11 cellular contexts compared by ENCODE assay signal in genomic region chr10:12351447-12351846, GRCh38. TPM values are rescaled to one million over a fixed set of nuclear protein-coding genes. Genes with fewer than 3 reads are reported as not detected.
DNase-seq lines count a peak whose midpoint lies in the region; ATAC-seq and TF ChIP-seq lines count a peak whose summit lies in the region.
"Had no signal": no experiment of that assay in that cellular context is flagged by ENCODE, and none has a peak within 500 bp of the region (broad histone marks: within the 10 kb centered on the region; RNA-seq: fewer than 3 reads in every experiment).

No MANE protein-coding gene starts in this region.

- H3K36me3 Mint-ChIP-seq in CD4-positive, alpha-beta T cell (ENCODE audit: low read depth): peaks cover 34% of the 10 kb centered on the region
- peaks cover 9% of the 10 kb centered on the region for H3K36me3 Mint-ChIP-seq in activated naive CD8-positive, alpha-beta T cell treated with anti-CD3 and anti-CD28 coated beads for 36 hours
- no peaks in the 10 kb centered on the region for H3K36me3 Mint-ChIP-seq in nephron (ENCODE audit: low read depth)

- H3K4me1 Mint-ChIP-seq in CD4-positive, alpha-beta T cell (ENCODE audit: low read depth): peaks cover 58% of the 10 kb centered on the region
- H3K4me1 Mint-ChIP-seq in activated naive CD8-positive, alpha-beta T cell treated with anti-CD3 and anti-CD28 coated beads for 36 hours: peaks cover 49% of the 10 kb centered on the region
- H3K4me1 Mint-ChIP-seq in nephron: peaks cover 27% of the 10 kb centered on the region

- CTCF ChIA-PET in CD4-positive, alpha-beta T cell (lab: Charles Lee): interaction anchor here (2.5 kb wide), 1 partner anchor 305 kb away, joined by 8 read pairs; no protein-coding TSS in a partner anchor
- CTCF ChIA-PET in HEK293 (lab: Yijun Ruan, JAX): interaction anchor here (0.5 to 1.3 kb wide), 3 partner anchors 57 to 305 kb away, joined by 3 to 7 read pairs (median 3); no protein-coding TSS in a partner anchor

- H3K27ac ChIP-seq in CD4-positive, alpha-beta T cell (ENCODE audit: low read depth, low read length): no peak overlapping the region
- no peak overlapping the region for H3K27ac ChIP-seq in HEK293 (ENCODE audit: extremely low read depth, low read depth, low read length)
- H3K27ac ChIP-seq: HL-60 had no signal

- intact Hi-C loops in CD4-positive, alpha-beta T cell (cut with DNase I, micrococcal nuclease): loop anchor here (5.0 to 10.0 kb wide), 4 partner anchors 89 to 303 kb away; partner anchors contain the start of genes CDC123 (in 1 of the 2) and NUDT5 (in 1 of the 2)

- ATAC-seq in CD4-positive, alpha-beta T cell (ENCODE audit: poor library complexity): no peak
- ATAC-seq in HG02885 (IDR thresholded peaks at IDR 0.05; ENCODE audit: poor library complexity, unreplicated experiment): no peak
- ATAC-seq in GM18867 (IDR thresholded peaks at IDR 0.05; ENCODE audit: unreplicated experiment): no peak
- no peak for ATAC-seq in GM19328 (IDR thresholded peaks at IDR 0.05; ENCODE audit: unreplicated experiment)

- peak overlapping the region; percentile 97 for H3K4me3 Mint-ChIP-seq in CD4-positive, alpha-beta T cell
- H3K4me3 Mint-ChIP-seq in activated naive CD8-positive, alpha-beta T cell treated with anti-CD3 and anti-CD28 coated beads for 36 hours: peak overlapping the region; percentile 95
- peak overlapping the region; percentile 95 to 96 (median 95) for H3K4me3 Mint-ChIP-seq in nephron

- no peaks in the 10 kb centered on the region for H3K9me3 Mint-ChIP-seq in CD4-positive, alpha-beta T cell
- no peaks in the 10 kb centered on the region for H3K9me3 Mint-ChIP-seq in activated naive CD8-positive, alpha-beta T cell treated with anti-CD3 and anti-CD28 coated beads for 36 hours
- no peaks in the 10 kb centered on the region for H3K9me3 Mint-ChIP-seq in nephron

- peak overlapping the region; percentile 93 for H3K27ac Mint-ChIP-seq in CD4-positive, alpha-beta T cell
- H3K27ac Mint-ChIP-seq in activated naive CD8-positive, alpha-beta T cell treated with anti-CD3 and anti-CD28 coated beads for 36 hours: peak overlapping the region; percentile 20
- H3K27ac Mint-ChIP-seq in nephron: peak overlapping the region in 1 of 3 experiments; percentile 42
- H3K27ac Mint-ChIP-seq: progenitor cell of endocrine pancreas had no signal

- no peaks in the 10 kb centered on the region for H3K27me3 Mint-ChIP-seq in CD4-positive, alpha-beta T cell
- no peaks in the 10 kb centered on the region for H3K27me3 Mint-ChIP-seq in activated naive CD8-positive, alpha-beta T cell treated with anti-CD3 and anti-CD28 coated beads for 36 hours
- peaks cover 65% of the 10 kb centered on the region for H3K27me3 Mint-ChIP-seq in nephron (ENCODE audit: low read depth)

- DNase-seq in CD4-positive, alpha-beta T cell: peak in 2 of 10 experiments; percentile 6 to 14
- DNase-seq in activated naive CD8-positive, alpha-beta T cell treated with anti-CD3 and anti-CD28 coated beads for 36 hours: peak; percentile 26
- DNase-seq in NCI-H187 (lab: John Stamatoyannopoulos, UW): no peak
- DNase-seq: NCI-H510A treated with DMSO at 0.1 percent for 48 hours had no signal

- no peak for TF ChIP-seq CTCF in CD4-positive, alpha-beta T cell (IDR thresholded peaks at IDR 0.05)
- TF ChIP-seq CTCF in HEK293 (tag by site-specific recombination; IDR thresholded peaks at IDR 0.05): no peak
- TF ChIP-seq CTCF in nephron (IDR thresholded peaks at IDR 0.05; ENCODE audit: unreplicated experiment in 3 of 3): no peak

- H3K4me1 ChIP-seq in HEK293 (ENCODE audit: control insufficient read depth, insufficient read depth, low read length): no peaks in the 10 kb centered on the region; the same call in 1 of the 2 replicates

- H3K27me3 ChIP-seq in CD4-positive, alpha-beta T cell (ENCODE audit: control insufficient read depth, insufficient read depth, low read length): no peaks in the 10 kb centered on the region

- POLR2A ChIA-PET in CD4-positive, alpha-beta T cell (lab: Charles Lee): interaction anchor here (1.2 to 4.1 kb wide), 4 partner anchors 8 to 254 kb away, joined by 4 to 32 read pairs (median 26); no protein-coding TSS in a partner anchor
- POLR2A ChIA-PET in HEK293 (lab: Yijun Ruan, JAX): interaction anchor here (0.8 to 1.9 kb wide), 2 partner anchors 18 kb away, joined by 3 to 6 read pairs; no protein-coding TSS in a partner anchor

- H3K36me3 ChIP-seq in HEK293 (ENCODE audit: control insufficient read depth in 2 of 2, insufficient read depth in 1 of 2, low read length in 2 of 2): no peaks in the 10 kb centered on the region

- H3K9me3 ChIP-seq in CD4-positive, alpha-beta T cell (ENCODE audit: control insufficient read depth, low read length): no peaks in the 10 kb centered on the region
- no peaks in the 10 kb centered on the region for H3K9me3 ChIP-seq in HEK293 (ENCODE audit: control insufficient read depth, insufficient read depth, low read depth, low read length)

- no peak overlapping the region for H3K4me3 ChIP-seq in HEK293 (ENCODE audit: low read depth, low read length)

TF ChIP-seq in HEK293, 187 proteins besides CTCF, POLR2A, EP300 and RAD21:
- TF ChIP-seq ZNF600 (tag by site-specific recombination; IDR thresholded peaks at IDR 0.05) (0 out of 2 replicates have a peak, but pooled peaks have one; percentile 32), ZNF341 (tag by site-specific recombination; IDR thresholded peaks at IDR 0.05; ENCODE audit: low read depth) (peak; percentile 55), ZNF18 (tag by site-specific recombination; IDR thresholded peaks at IDR 0.05) (no peak), ZIC2 (tag by site-specific recombination; IDR thresholded peaks at IDR 0.05) (peak; percentile 43)

RNA-seq across cellular contexts. Expression of gene CAMK1D, which starts 2.1 kb away (rescaled TPM):
- 10 to 100 TPM; 28.8 to 35.3 TPM for total RNA-seq in CD4-positive, alpha-beta T cell
- 10 to 100 TPM; 11.9 to 15.4 TPM for total RNA-seq in activated naive CD8-positive, alpha-beta T cell treated with anti-CD3 and anti-CD28 coated beads for 36 hours
